18 cellular contexts compared by ENCODE assay signal in genomic region chr1:17052038-17052437, GRCh38. TPM values are rescaled to one million over a fixed set of nuclear protein-coding genes. Genes with fewer than 3 reads are reported as not detected.
A peak's percentile ranks its signal among the peaks of the same experiment; 100 is the strongest.
DNase-seq lines count a peak whose midpoint lies in the region; ATAC-seq and TF ChIP-seq lines count a peak whose summit lies in the region.
"Had no signal": no experiment of that assay in that cellular context is flagged by ENCODE, and none has a peak within 500 bp of the region (broad histone marks: within the 10 kb centered on the region; RNA-seq: fewer than 3 reads in every experiment).

No MANE protein-coding gene starts in this region.

- CTCF ChIA-PET in activated CD8-positive, alpha-beta T cell treated with anti-CD3 and anti-CD28 coated beads, Interleukin-2, amount 10 ng/mL, durations not matched to agents 7 days and 5 days (lab: Charles Lee) = no interaction called here

- H4K20me1 ChIP-seq in DOHH2 (ENCODE audit: control insufficient read depth, insufficient read depth, low read depth, low read length) = peaks cover 6% of the 10 kb centered on the region; the same call in 1 of the 2 replicates

- H3K9me3 Mint-ChIP-seq in activated CD8-positive, alpha-beta T cell treated with anti-CD3 and anti-CD28 coated beads, Interleukin-2, amount 10 ng/mL, durations not matched to agents 7 days and 5 days (ENCODE audit: insufficient read depth) = no peaks in the 10 kb centered on the region
- no peaks in the 10 kb centered on the region for H3K9me3 Mint-ChIP-seq in naive B cell
- H3K9me3 Mint-ChIP-seq: CD14-positive monocyte had no signal

- ATAC-seq in activated CD8-positive, alpha-beta T cell treated with anti-CD3 and anti-CD28 coated beads, Interleukin-2, amount 10 ng/mL, durations not matched to agents 7 days and 5 days = no peak
- ATAC-seq in naive B cell (ENCODE audit: low read depth in 2 of 2) (no peak), HG03139 (IDR thresholded peaks at IDR 0.05; ENCODE audit: unreplicated experiment) (no peak), HG03354 (IDR thresholded peaks at IDR 0.05; ENCODE audit: poor library complexity, severe bottlenecking, unreplicated experiment) (no peak), GM21515 (IDR thresholded peaks at IDR 0.05; ENCODE audit: unreplicated experiment) (no peak), HG02642 (IDR thresholded peaks at IDR 0.05; ENCODE audit: poor library complexity, unreplicated experiment) (no peak)
- ATAC-seq: esophagus mucosa had no signal

- H3K4me2 ChIP-seq in DOHH2 (ENCODE audit: low read length) = peak overlapping the region; percentile 68

- H3K9me3 ChIP-seq in DOHH2 (ENCODE audit: control insufficient read depth, insufficient read depth, low read length) = no peaks in the 10 kb centered on the region

- H3K36me3 Mint-ChIP-seq in activated CD8-positive, alpha-beta T cell treated with anti-CD3 and anti-CD28 coated beads, Interleukin-2, amount 10 ng/mL, durations not matched to agents 7 days and 5 days (ENCODE audit: low read depth) = peaks cover 8% of the 10 kb centered on the region
- H3K36me3 Mint-ChIP-seq in naive B cell = no peaks in the 10 kb centered on the region

- peak overlapping the region; percentile 99 for H3K4me3 Mint-ChIP-seq in activated CD8-positive, alpha-beta T cell treated with anti-CD3 and anti-CD28 coated beads, Interleukin-2, amount 10 ng/mL, durations not matched to agents 7 days and 5 days
- H3K4me3 Mint-ChIP-seq in naive B cell = peak overlapping the region in 6 of 8 donors; percentile 21 to 99 (median 79)
- H3K4me3 Mint-ChIP-seq: CD14-positive monocyte had no signal

- H3K27ac ChIP-seq in ACC112 (ENCODE audit: low read depth, low read length) = no peak overlapping the region
- no peak overlapping the region for H3K27ac ChIP-seq in DOHH2 (ENCODE audit: low read depth, low read length)
- H3K27ac ChIP-seq: parathyroid adenoma, WERI-Rb-1 had no signal

- no peak for TF ChIP-seq CTCF in DOHH2 (IDR thresholded peaks at IDR 0.05; ENCODE audit: low read depth, low read length, poor library complexity, severe bottlenecking)

- no peaks in the 10 kb centered on the region; the same call in 1 of the 2 replicates for H3F3A ChIP-seq in DOHH2 (ENCODE audit: control insufficient read depth, insufficient read depth)

- H3K4me3 ChIP-seq in ACC112 (ENCODE audit: low read depth, low read length) (peak overlapping the region; percentile 95), DOHH2 (ENCODE audit: low read length) (peak overlapping the region; percentile 94; the same call in 1 of the 2 replicates)

- no peaks in the 10 kb centered on the region for H3K27me3 Mint-ChIP-seq in activated CD8-positive, alpha-beta T cell treated with anti-CD3 and anti-CD28 coated beads, Interleukin-2, amount 10 ng/mL, durations not matched to agents 7 days and 5 days (ENCODE audit: low read depth)
- H3K27me3 Mint-ChIP-seq in naive B cell = no peaks in the 10 kb centered on the region

- POLR2A ChIA-PET in activated CD8-positive, alpha-beta T cell treated with anti-CD3 and anti-CD28 coated beads, Interleukin-2, amount 10 ng/mL, durations not matched to agents 7 days and 5 days (lab: Charles Lee) = interaction anchor here (0.6 kb wide), 1 partner anchor 140 kb away, joined by 3 read pairs; no protein-coding TSS in a partner anchor

- H3K27me3 ChIP-seq in ACC112 (ENCODE audit: insufficient read depth, low read length) = no peaks in the 10 kb centered on the region
- no peaks in the 10 kb centered on the region for H3K27me3 ChIP-seq in DOHH2 (ENCODE audit: control insufficient read depth, low read length)

- peaks cover 37% of the 10 kb centered on the region for H3K4me1 Mint-ChIP-seq in activated CD8-positive, alpha-beta T cell treated with anti-CD3 and anti-CD28 coated beads, Interleukin-2, amount 10 ng/mL, durations not matched to agents 7 days and 5 days (ENCODE audit: low read depth)
- H3K4me1 Mint-ChIP-seq in naive B cell = peaks cover 20 to 35% (median 22%) of the 10 kb centered on the region in 3 donors

- H3K79me2 ChIP-seq in ACC112 (ENCODE audit: control insufficient read depth, insufficient read depth, low read length, unreplicated experiment) (peaks cover 53% of the 10 kb centered on the region), DOHH2 (ENCODE audit: control insufficient read depth, low read length) (peaks cover 64% of the 10 kb centered on the region)

- no peak overlapping the region for H2AFZ ChIP-seq in ACC112 (ENCODE audit: low read length, unreplicated experiment)
- H2AFZ ChIP-seq: parathyroid adenoma had no signal

- H3K4me1 ChIP-seq in ACC112 (ENCODE audit: control insufficient read depth, insufficient read depth, low read length, unreplicated experiment) (peaks cover 11% of the 10 kb centered on the region), DOHH2 (ENCODE audit: control insufficient read depth, low read length) (peaks cover 12% of the 10 kb centered on the region)
- H3K4me1 ChIP-seq: parathyroid adenoma had no signal

- H3K9me2 ChIP-seq in DOHH2 (replicated peaks; ENCODE audit: control insufficient read depth, low read length) = no peaks in the 10 kb centered on the region

- H3K27ac Mint-ChIP-seq in activated CD8-positive, alpha-beta T cell treated with anti-CD3 and anti-CD28 coated beads, Interleukin-2, amount 10 ng/mL, durations not matched to agents 7 days and 5 days = no peak overlapping the region
- peak overlapping the region in 1 of 6 donors; percentile 72 for H3K27ac Mint-ChIP-seq in naive B cell

- DNase-seq in activated CD8-positive, alpha-beta T cell treated with anti-CD3 and anti-CD28 coated beads, Interleukin-2, amount 10 ng/mL, durations not matched to agents 7 days and 5 days = no peak
- no peak for DNase-seq in naive B cell
- DNase-seq: activated gamma-delta T cell treated with Interleukin-2 at 50 U/mL for 16 hours; cerebellar nuclear complex; NCI-H526 treated with DMSO at 0.1 percent for 48 hours; SHP77 treated with DMSO at 0.1 percent for 48 hours; stimulated activated CD4-positive, alpha-beta T cell treated with anti-CD3 and anti-CD28 coated beads, Interleukin-2, amount 100 ng/mL, for 48 hours; stimulated activated naive CD4-positive, alpha-beta T cell treated with Interleukin-2 at 50 U/mL for 16 hours; WERI-Rb-1 had no signal

- H3K36me3 ChIP-seq in ACC112 (ENCODE audit: insufficient read depth, low read length) = peaks cover 5% of the 10 kb centered on the region; the same call in 1 of the 2 replicates
- H3K36me3 ChIP-seq in DOHH2 (ENCODE audit: control insufficient read depth, low read length) = peaks cover 30% of the 10 kb centered on the region

RNA-seq across cellular contexts. Expression of gene SDHB, which starts 1.8 kb away (rescaled TPM):
- 100 to 1,000 TPM in 1 of 2 experiments, 10 to 100 TPM in 1; 90.4 to 101 TPM for total RNA-seq in activated CD8-positive, alpha-beta T cell treated with anti-CD3 and anti-CD28 coated beads, Interleukin-2, amount 10 ng/mL, durations not matched to agents 7 days and 5 days
- polyA plus RNA-seq in naive B cell (ENCODE audit: low read depth in 6 of 6) = 100 to 1,000 TPM; 133 to 248 (median 150) TPM

RNA-seq across cellular contexts. Expression of gene ATP13A2, which starts 40.3 kb away (rescaled TPM):
- total RNA-seq in activated CD8-positive, alpha-beta T cell treated with anti-CD3 and anti-CD28 coated beads, Interleukin-2, amount 10 ng/mL, durations not matched to agents 7 days and 5 days = 10 to 100 TPM; 42.7 to 51.4 TPM
- polyA plus RNA-seq in naive B cell (ENCODE audit: low read depth in 6 of 6) = 10 to 100 TPM in 5 of 6 donors, 1 to 10 TPM in 1; 6.3 to 39.6 (median 22.3) TPM
